In the genomic region with DNA sequence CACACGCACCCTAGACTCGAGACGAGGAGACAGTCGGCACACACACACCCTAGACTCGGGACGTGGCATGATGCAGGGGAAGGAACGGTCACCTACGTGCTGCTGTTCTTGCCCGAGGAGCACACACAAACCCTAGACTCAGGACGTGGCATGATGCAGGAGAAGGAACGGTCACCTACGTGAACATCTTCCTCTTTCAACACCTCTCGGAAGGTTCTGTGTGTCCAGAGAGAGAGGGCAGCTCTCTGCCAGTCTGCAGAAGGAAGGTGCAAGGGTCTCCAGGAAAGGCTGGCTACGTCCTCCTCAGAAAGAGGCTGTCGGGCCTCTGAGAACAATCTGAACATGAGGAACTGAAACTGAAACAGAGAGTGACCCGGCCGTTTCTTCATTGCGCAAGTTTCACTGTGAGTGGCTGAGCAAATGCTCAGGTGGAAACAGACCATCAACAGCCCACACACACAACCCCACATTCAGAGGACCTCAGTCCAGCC, we compare ENCODE assay signal across 8 cellular contexts. TPM values are rescaled to one million over a fixed set of nuclear protein-coding genes. Genes with fewer than 3 reads are reported as not detected.
DNase-seq lines count a peak whose midpoint lies in the region; ATAC-seq and TF ChIP-seq lines count a peak whose summit lies in the region.

No MANE protein-coding gene starts in this region.

- H3K79me2 ChIP-seq in DOHH2 (ENCODE audit: control insufficient read depth, low read length), result peaks cover 44% of the 10 kb centered on the region

- H3K4me3 ChIP-seq in DOHH2 (ENCODE audit: low read length), result peak overlapping the region; percentile 47

- peak overlapping the region; percentile 71 for H3K27ac ChIP-seq in DOHH2 (ENCODE audit: low read depth, low read length)

- no peak overlapping the region for H3K4me3 Mint-ChIP-seq in WTC11
- H3K4me3 Mint-ChIP-seq in HFFc6, result no peak overlapping the region

- peak overlapping the region; percentile 59 for H3K4me2 ChIP-seq in DOHH2 (ENCODE audit: low read length)

- H3K27ac Mint-ChIP-seq in WTC11, result no peak overlapping the region
- H3K27ac Mint-ChIP-seq in HFFc6, result no peak overlapping the region

- H3K36me3 Mint-ChIP-seq in WTC11 (peaks cover 77% of the 10 kb centered on the region), HFFc6 (ENCODE audit: low read depth) (peaks cover 22% of the 10 kb centered on the region)

- H3K36me3 ChIP-seq in DOHH2 (ENCODE audit: control insufficient read depth, low read length), result peaks cover 95% of the 10 kb centered on the region

- H3K9me3 ChIP-seq in DOHH2 (ENCODE audit: control insufficient read depth, insufficient read depth, low read length), result no peaks in the 10 kb centered on the region

- H3K4me1 Mint-ChIP-seq in WTC11 (no peaks in the 10 kb centered on the region), HFFc6 (ENCODE audit: low read depth) (no peaks in the 10 kb centered on the region)

- H3K9me2 ChIP-seq in DOHH2 (replicated peaks; ENCODE audit: control insufficient read depth, low read length), result no peaks in the 10 kb centered on the region

- peaks cover 6% of the 10 kb centered on the region; the same call in 1 of the 2 replicates for H4K20me1 ChIP-seq in DOHH2 (ENCODE audit: control insufficient read depth, insufficient read depth, low read depth, low read length)

- peaks cover 35% of the 10 kb centered on the region for H3K4me1 ChIP-seq in DOHH2 (ENCODE audit: control insufficient read depth, low read length)

- H3K27me3 Mint-ChIP-seq in WTC11 (ENCODE audit: low read depth) (no peaks in the 10 kb centered on the region), HFFc6 (ENCODE audit: insufficient read depth) (no peaks in the 10 kb centered on the region)

- H3F3A ChIP-seq in DOHH2 (ENCODE audit: control insufficient read depth, insufficient read depth), result peaks cover 4% of the 10 kb centered on the region; the same call in 1 of the 2 replicates

- H3K9me3 Mint-ChIP-seq in WTC11 (no peaks in the 10 kb centered on the region), HFFc6 (no peaks in the 10 kb centered on the region)

- no peaks in the 10 kb centered on the region for H3K27me3 ChIP-seq in DOHH2 (ENCODE audit: control insufficient read depth, low read length)

- CTCF ChIA-PET in WTC11 (lab: Charles Lee), result no interaction called here

- DNase-seq in HuH-7 (ENCODE audit: low spot score) (peak; percentile 49), mucosa of gallbladder (ENCODE audit: low spot score) (peak; percentile 57), WTC11 (ENCODE audit: low spot score) (no peak), HFFc6 (no peak), cerebellum (ENCODE audit: low spot score) (no peak)
- peak; percentile 28 for DNase-seq in activated gamma-delta T cell treated with anti-CD3 and anti-CD28 coated beads, Interleukin-2, amount 50 U/mL, for 16 hours (ENCODE audit: low read depth)

- ATAC-seq in GM21390 (IDR thresholded peaks at IDR 0.05; ENCODE audit: unreplicated experiment) (peak; percentile 89), WTC11 (no peak)

- POLR2A ChIA-PET in WTC11 (lab: Charles Lee), result no interaction called here

- TF ChIP-seq CTCF in DOHH2 (IDR thresholded peaks at IDR 0.05; ENCODE audit: low read depth, low read length, poor library complexity, severe bottlenecking), result no peak
- no peak for TF ChIP-seq CTCF in WTC11 (IDR thresholded peaks at IDR 0.05)
- no peak for TF ChIP-seq CTCF in HFFc6 (IDR thresholded peaks at IDR 0.05)

TF ChIP-seq in WTC11, 78 proteins besides CTCF, POLR2A, EP300 and RAD21:
- TF ChIP-seq JAZF1 (CRISPR knock-in tag; IDR thresholded peaks at IDR 0.05) (no peak), ZNF317 (CRISPR knock-in tag; IDR thresholded peaks at IDR 0.05; ENCODE audit: borderline replicate concordance, low read depth) (no peak), ZNF263 (CRISPR knock-in tag; IDR thresholded peaks at IDR 0.05; ENCODE audit: low read depth) (no peak), ETV6 (CRISPR knock-in tag; IDR thresholded peaks at IDR 0.05) (no peak), CREB1 (CRISPR knock-in tag; IDR thresholded peaks at IDR 0.05) (no peak), ATF6 (CRISPR knock-in tag; IDR thresholded peaks at IDR 0.05) (no peak), ELF4 (CRISPR knock-in tag; IDR thresholded peaks at IDR 0.05; ENCODE audit: low read depth) (no peak), ZNF423 (CRISPR knock-in tag; IDR thresholded peaks at IDR 0.05) (no peak), IRF1 (CRISPR knock-in tag; IDR thresholded peaks at IDR 0.05) (no peak), HMGA2 (CRISPR knock-in tag; IDR thresholded peaks at IDR 0.05) (no peak), GRHL2 (CRISPR knock-in tag; IDR thresholded peaks at IDR 0.05; ENCODE audit: insufficient replicate concordance, severe bottlenecking) (no peak), FOXP1 (CRISPR knock-in tag; IDR thresholded peaks at IDR 0.05; ENCODE audit: borderline replicate concordance) (no peak), KAT7 (CRISPR knock-in tag; IDR thresholded peaks at IDR 0.05; ENCODE audit: borderline replicate concordance) (no peak), ZBTB43 (CRISPR knock-in tag; IDR thresholded peaks at IDR 0.05) (no peak), TEAD1 (CRISPR knock-in tag; IDR thresholded peaks at IDR 0.05) (no peak), ZNF671 (CRISPR knock-in tag; IDR thresholded peaks at IDR 0.05) (no peak)
- TF ChIP-seq, protein P1, sequence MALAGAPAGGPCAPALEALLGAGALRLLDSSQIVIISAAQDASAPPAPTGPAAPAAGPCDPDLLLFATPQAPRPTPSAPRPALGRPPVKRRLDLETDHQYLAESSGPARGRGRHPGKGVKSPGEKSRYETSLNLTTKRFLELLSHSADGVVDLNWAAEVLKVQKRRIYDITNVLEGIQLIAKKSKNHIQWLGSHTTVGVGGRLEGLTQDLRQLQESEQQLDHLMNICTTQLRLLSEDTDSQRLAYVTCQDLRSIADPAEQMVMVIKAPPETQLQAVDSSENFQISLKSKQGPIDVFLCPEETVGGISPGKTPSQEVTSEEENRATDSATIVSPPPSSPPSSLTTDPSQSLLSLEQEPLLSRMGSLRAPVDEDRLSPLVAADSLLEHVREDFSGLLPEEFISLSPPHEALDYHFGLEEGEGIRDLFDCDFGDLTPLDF (CRISPR knock-in tag; IDR thresholded peaks at IDR 0.05), result no peak
- TF ChIP-seq, protein P2, sequence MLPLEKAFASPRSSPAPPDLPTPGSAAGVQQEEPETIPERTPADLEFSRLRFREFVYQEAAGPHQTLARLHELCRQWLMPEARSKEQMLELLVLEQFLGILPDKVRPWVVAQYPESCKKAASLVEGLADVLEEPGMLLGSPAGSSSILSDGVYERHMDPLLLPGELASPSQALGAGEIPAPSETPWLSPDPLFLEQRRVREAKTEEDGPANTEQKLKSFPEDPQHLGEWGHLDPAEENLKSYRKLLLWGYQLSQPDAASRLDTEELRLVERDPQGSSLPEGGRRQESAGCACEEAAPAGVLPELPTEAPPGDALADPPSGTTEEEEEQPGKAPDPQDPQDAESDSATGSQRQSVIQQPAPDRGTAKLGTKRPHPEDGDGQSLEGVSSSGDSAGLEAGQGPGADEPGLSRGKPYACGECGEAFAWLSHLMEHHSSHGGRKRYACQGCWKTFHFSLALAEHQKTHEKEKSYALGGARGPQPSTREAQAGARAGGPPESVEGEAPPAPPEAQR (CRISPR knock-in tag; IDR thresholded peaks at IDR 0.05), result no peak

RNA-seq across cellular contexts. Expression of gene ZNF276, which starts 43.4 kb away (rescaled TPM):
- total RNA-seq in mucosa of gallbladder (39.0 TPM), WTC11 (2021) (13.9 to 17.2 TPM (median 16.6 TPM) in 3 replicates), cerebellum (19.4 TPM)
- 10 to 100 TPM in 3 of 6 experiments, 1 to 10 TPM in 3; 7.8 to 16.7 (median 9.7) TPM for total RNA-seq in HFFc6 (2021; fragmentation: NEBNext Ultra II Directional; extraction: Animal tissue kit (Norgen Biotek cat#: 25700))

RNA-seq across cellular contexts. Expression of gene VPS9D1, which starts 44.1 kb away (rescaled TPM):
- total RNA-seq in mucosa of gallbladder (20.8 TPM), WTC11 (2021) (3.8 to 5.6 TPM (median 4.2 TPM) in 3 replicates), cerebellum (11.1 TPM)
- total RNA-seq in HFFc6 (2021; fragmentation: NEBNext Ultra II Directional; extraction: Animal tissue kit (Norgen Biotek cat#: 25700)), result 10 to 100 TPM; 12.7 to 19.3 (median 16.1) TPM

RNA-seq across cellular contexts. Expression of gene FANCA, which starts 51.7 kb away (rescaled TPM):
- total RNA-seq in mucosa of gallbladder (3.8 TPM), WTC11 (2021) (90.5 to 98.7 TPM (median 90.8 TPM) in 3 replicates), cerebellum (30.3 TPM)
- total RNA-seq in HFFc6 (2021; fragmentation: NEBNext Ultra II Directional; extraction: Animal tissue kit (Norgen Biotek cat#: 25700)), result 10 to 100 TPM; 13.6 to 26.3 (median 21.9) TPM

Comparison
In these comparisons a context has a peak if more than half of its experiments do, and no peak if none do; other contexts are left out.
1. DNase-seq: peak in HuH-7 (single experiment), activated gamma-delta T cell treated with anti-CD3 and anti-CD28 coated beads, Interleukin-2, amount 50 U/mL, for 16 hours (single experiment) and mucosa of gallbladder (single experiment); none in WTC11 (single experiment), HFFc6 (single experiment) and cerebellum (single experiment).